ENCODE assay signal across 1 cellular context in the genomic region with DNA sequence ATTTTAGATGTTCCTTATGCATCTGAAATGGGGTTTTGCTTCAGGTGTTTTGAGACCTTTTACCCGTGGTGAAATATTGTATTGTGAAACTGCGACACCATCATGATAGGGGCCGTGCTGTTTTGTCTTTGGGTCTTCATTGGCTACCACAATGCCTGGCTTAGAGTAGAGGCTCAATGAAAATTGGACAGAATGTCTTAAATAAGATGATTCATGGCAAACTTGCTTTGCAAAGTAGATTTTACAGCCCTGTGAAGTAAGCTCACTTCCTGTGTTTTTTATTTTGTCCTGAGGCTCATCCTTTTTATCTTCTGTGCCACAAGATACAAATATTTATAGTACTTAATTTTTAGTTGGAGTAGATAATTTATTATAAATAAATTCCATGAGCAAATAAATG.
TF ChIP-seq lines count a peak whose summit lies in the region.

No MANE protein-coding gene starts in this region.

TF ChIP-seq in HEK293T, 16 proteins besides CTCF, POLR2A, EP300 and RAD21:
- TF ChIP-seq NFRKB (IDR thresholded peaks at IDR 0.05) (no peak), PKNOX1 (IDR thresholded peaks at IDR 0.05) (no peak), ARNT (IDR thresholded peaks at IDR 0.05) (no peak), HDGF (IDR thresholded peaks at IDR 0.05; ENCODE audit: borderline replicate concordance) (no peak), FOXK2 (IDR thresholded peaks at IDR 0.05) (no peak), LEF1 (IDR thresholded peaks at IDR 0.05; ENCODE audit: borderline replicate concordance) (no peak), BHLHE40 (IDR thresholded peaks at IDR 0.05; ENCODE audit: borderline replicate concordance) (no peak), SP1 (IDR thresholded peaks at IDR 0.05) (no peak), FOXM1 (IDR thresholded peaks at IDR 0.05; ENCODE audit: borderline replicate concordance) (no peak), SUZ12 (IDR thresholded peaks at IDR 0.05) (no peak), ZNF384 (IDR thresholded peaks at IDR 0.05) (no peak), FOXA1 (IDR thresholded peaks at IDR 0.05) (no peak), TARDBP (IDR thresholded peaks at IDR 0.05) (no peak), ELF4 (IDR thresholded peaks at IDR 0.05) (no peak), CTBP1 (IDR thresholded peaks at IDR 0.05; ENCODE audit: borderline replicate concordance) (no peak), L3MBTL2 (conservative IDR thresholded peaks at IDR 0.05) (no peak)
TF ChIP-seq in HEK293T: peak in this region for 0.
